In genomic region chr1:90809093-90809492, GRCh38 we compare ENCODE assay signal across 1 cellular context.
TF ChIP-seq lines count a peak whose summit lies in the region.

No MANE protein-coding gene starts in this region.

TF ChIP-seq in GM23338, 12 proteins besides CTCF, POLR2A, EP300 and RAD21 (continued from another document):
- TF ChIP-seq, protein P1, sequence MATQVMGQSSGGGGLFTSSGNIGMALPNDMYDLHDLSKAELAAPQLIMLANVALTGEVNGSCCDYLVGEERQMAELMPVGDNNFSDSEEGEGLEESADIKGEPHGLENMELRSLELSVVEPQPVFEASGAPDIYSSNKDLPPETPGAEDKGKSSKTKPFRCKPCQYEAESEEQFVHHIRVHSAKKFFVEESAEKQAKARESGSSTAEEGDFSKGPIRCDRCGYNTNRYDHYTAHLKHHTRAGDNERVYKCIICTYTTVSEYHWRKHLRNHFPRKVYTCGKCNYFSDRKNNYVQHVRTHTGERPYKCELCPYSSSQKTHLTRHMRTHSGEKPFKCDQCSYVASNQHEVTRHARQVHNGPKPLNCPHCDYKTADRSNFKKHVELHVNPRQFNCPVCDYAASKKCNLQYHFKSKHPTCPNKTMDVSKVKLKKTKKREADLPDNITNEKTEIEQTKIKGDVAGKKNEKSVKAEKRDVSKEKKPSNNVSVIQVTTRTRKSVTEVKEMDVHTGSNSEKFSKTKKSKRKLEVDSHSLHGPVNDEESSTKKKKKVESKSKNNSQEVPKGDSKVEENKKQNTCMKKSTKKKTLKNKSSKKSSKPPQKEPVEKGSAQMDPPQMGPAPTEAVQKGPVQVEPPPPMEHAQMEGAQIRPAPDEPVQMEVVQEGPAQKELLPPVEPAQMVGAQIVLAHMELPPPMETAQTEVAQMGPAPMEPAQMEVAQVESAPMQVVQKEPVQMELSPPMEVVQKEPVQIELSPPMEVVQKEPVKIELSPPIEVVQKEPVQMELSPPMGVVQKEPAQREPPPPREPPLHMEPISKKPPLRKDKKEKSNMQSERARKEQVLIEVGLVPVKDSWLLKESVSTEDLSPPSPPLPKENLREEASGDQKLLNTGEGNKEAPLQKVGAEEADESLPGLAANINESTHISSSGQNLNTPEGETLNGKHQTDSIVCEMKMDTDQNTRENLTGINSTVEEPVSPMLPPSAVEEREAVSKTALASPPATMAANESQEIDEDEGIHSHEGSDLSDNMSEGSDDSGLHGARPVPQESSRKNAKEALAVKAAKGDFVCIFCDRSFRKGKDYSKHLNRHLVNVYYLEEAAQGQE (IDR thresholded peaks at IDR 0.05; ENCODE audit: unreplicated experiment), result no peak
- TF ChIP-seq NANOG (IDR thresholded peaks at IDR 0.05; ENCODE audit: borderline replicate concordance) (peak; percentile 58; the same call in 1 of the 2 replicates), EZH2 (IDR thresholded peaks at IDR 0.05; ENCODE audit: low read depth, unreplicated experiment) (no peak), EZH2phosphoT487 (IDR thresholded peaks at IDR 0.05; ENCODE audit: unreplicated experiment) (no peak), ZNF462 (CRISPR knock-in tag; IDR thresholded peaks at IDR 0.05) (no peak), ZNF114 (CRISPR knock-in tag; IDR thresholded peaks at IDR 0.05) (no peak), STAT1 (IDR thresholded peaks at IDR 0.05; ENCODE audit: unreplicated experiment) (no peak), POLR2AphosphoS5 (IDR thresholded peaks at IDR 0.05; ENCODE audit: low read depth) (no peak), CREB1 (CRISPR knock-in tag; IDR thresholded peaks at IDR 0.05; ENCODE audit: low read depth) (peak; percentile 78), ETS1 (IDR thresholded peaks at IDR 0.05) (no peak)
TF ChIP-seq in GM23338: peak in this region for 2.
